In genomic region chr14:75046899-75047298, GRCh38 we compare ENCODE assay signal across 26 cellular contexts. TPM values are rescaled to one million over a fixed set of nuclear protein-coding genes. Genes with fewer than 3 reads are reported as not detected.
A peak's percentile ranks its signal among the peaks of the same experiment; 100 is the strongest.
DNase-seq lines count a peak whose midpoint lies in the region; ATAC-seq and TF ChIP-seq lines count a peak whose summit lies in the region.
"Had no signal": no experiment of that assay in that cellular context is flagged by ENCODE, and none has a peak within 500 bp of the region (broad histone marks: within the 10 kb centered on the region; RNA-seq: fewer than 3 reads in every experiment).

No MANE protein-coding gene starts in this region.

- peaks cover 34 to 55% of the 10 kb centered on the region in 2 donors for H3K4me1 ChIP-seq in adrenal gland (replicated peaks in 1 of 2)
- H3K4me1 ChIP-seq in suprapubic skin: peaks cover 47% of the 10 kb centered on the region

- H3K27me3 ChIP-seq in adrenal gland: no peaks in the 10 kb centered on the region
- no peaks in the 10 kb centered on the region for H3K27me3 ChIP-seq in suprapubic skin
- H3K27me3 ChIP-seq: esophagus squamous epithelium, spleen, tibial nerve had no signal

- H3K27ac ChIP-seq in adrenal gland (peak overlapping the region in 4 of 5 donors; percentile 12 to 46 (median 43)), suprapubic skin (no peak overlapping the region)
- H3K27ac ChIP-seq: esophagus squamous epithelium, spleen, WERI-Rb-1 had no signal

- intact Hi-C loops in adrenal gland (cut with DNase I): no loop called here

- no peak for DNase-seq in activated naive CD4-positive, alpha-beta T cell treated with anti-CD3 and anti-CD28 coated beads, Interleukin-2, amount 50 U/mL, for 72 hours (ENCODE audit: low spot score in 2 of 2)
- no peak for DNase-seq in activated naive CD4-positive, alpha-beta T cell treated with anti-CD3 and anti-CD28 coated beads, Interleukin-2, amount 10 ng/mL, durations not matched to agents 7 days and 5 days
- no peak for DNase-seq in adrenal gland
- DNase-seq in kidney tubule cell (ENCODE audit: low spot score): peak; percentile 69
- DNase-seq in suprapubic skin (ENCODE audit: low spot score in 2 of 2): no peak
- DNase-seq: activated effector memory CD4-positive, alpha-beta T cell treated with anti-CD3 and anti-CD28 coated beads, Interleukin-2, amount 50 U/mL, for 16 hours; aorta; CD8-positive, alpha-beta T cell; DMS79 treated with DMSO at 0.1 percent for 48 hours; effector CD4-positive, alpha-beta T cell; esophagus squamous epithelium; hippocampal formation; KG1; kidney; NCI-H1048; NCI-H2029 treated with DMSO at 0.1 percent for 48 hours; NCI-H510A treated with DMSO at 0.1 percent for 48 hours; posterior cingulate gyrus; spleen; WERI-Rb-1 had no signal

- peaks cover 19 to 44% of the 10 kb centered on the region in 2 donors for H3K36me3 Mint-ChIP-seq in activated naive CD4-positive, alpha-beta T cell treated with anti-CD3 and anti-CD28 coated beads, Interleukin-2, amount 50 U/mL, for 72 hours
- peaks cover 15% of the 10 kb centered on the region for H3K36me3 Mint-ChIP-seq in activated naive CD4-positive, alpha-beta T cell treated with anti-CD3 and anti-CD28 coated beads, Interleukin-2, amount 10 ng/mL, durations not matched to agents 7 days and 5 days

- H3K4me3 ChIP-seq in adrenal gland (no peak overlapping the region), suprapubic skin (no peak overlapping the region)
- H3K4me3 ChIP-seq: esophagus squamous epithelium, spleen, tibial nerve had no signal

- peaks cover 4% of the 10 kb centered on the region for H3K27me3 Mint-ChIP-seq in activated naive CD4-positive, alpha-beta T cell treated with anti-CD3 and anti-CD28 coated beads, Interleukin-2, amount 10 ng/mL, durations not matched to agents 7 days and 5 days
- H3K27me3 Mint-ChIP-seq: central memory CD8-positive, alpha-beta T cell; natural killer cell treated with Interleukin-12 subunit alpha and Interleukin-12 subunit beta and Interleukin-15 and Interleukin-18, amount 100 ng/mL, for 72 hours had no signal

- no peaks in the 10 kb centered on the region for H3K9me3 Mint-ChIP-seq in activated naive CD4-positive, alpha-beta T cell treated with anti-CD3 and anti-CD28 coated beads, Interleukin-2, amount 50 U/mL, for 72 hours
- H3K9me3 Mint-ChIP-seq in activated naive CD4-positive, alpha-beta T cell treated with anti-CD3 and anti-CD28 coated beads, Interleukin-2, amount 10 ng/mL, durations not matched to agents 7 days and 5 days: no peaks in the 10 kb centered on the region
- H3K9me3 Mint-ChIP-seq: CD8-positive, alpha-beta T cell; central memory CD8-positive, alpha-beta T cell; natural killer cell treated with Interleukin-12 subunit alpha and Interleukin-12 subunit beta and Interleukin-15 and Interleukin-18, amount 100 ng/mL, for 72 hours had no signal

- peak overlapping the region in 1 of 2 donors; percentile 47 for H3K27ac Mint-ChIP-seq in activated naive CD4-positive, alpha-beta T cell treated with anti-CD3 and anti-CD28 coated beads, Interleukin-2, amount 50 U/mL, for 72 hours
- H3K27ac Mint-ChIP-seq in activated naive CD4-positive, alpha-beta T cell treated with anti-CD3 and anti-CD28 coated beads, Interleukin-2, amount 10 ng/mL, durations not matched to agents 7 days and 5 days: no peak overlapping the region
- H3K27ac Mint-ChIP-seq: CD8-positive, alpha-beta T cell; natural killer cell treated with Interleukin-12 subunit alpha and Interleukin-12 subunit beta and Interleukin-15 and Interleukin-18, amount 100 ng/mL, for 72 hours had no signal

- no peak for TF ChIP-seq EP300 in suprapubic skin (IDR thresholded peaks at IDR 0.05)

- peaks cover 27% of the 10 kb centered on the region for H3K4me1 Mint-ChIP-seq in activated naive CD4-positive, alpha-beta T cell treated with anti-CD3 and anti-CD28 coated beads, Interleukin-2, amount 10 ng/mL, durations not matched to agents 7 days and 5 days

- no peak for TF ChIP-seq CTCF in adrenal gland (IDR thresholded peaks at IDR 0.05)
- TF ChIP-seq CTCF in suprapubic skin (IDR thresholded peaks at IDR 0.05): no peak

- H3K36me3 ChIP-seq in adrenal gland (replicated peaks in 1 of 2) (no peaks in the 10 kb centered on the region), suprapubic skin (no peaks in the 10 kb centered on the region)

- H3K4me3 Mint-ChIP-seq in activated naive CD4-positive, alpha-beta T cell treated with anti-CD3 and anti-CD28 coated beads, Interleukin-2, amount 10 ng/mL, durations not matched to agents 7 days and 5 days: no peak overlapping the region
- H3K4me3 Mint-ChIP-seq: CD8-positive, alpha-beta T cell; central memory CD8-positive, alpha-beta T cell had no signal

- H3K9me3 ChIP-seq in adrenal gland (replicated peaks in 1 of 3) (no peaks in the 10 kb centered on the region), suprapubic skin (no peaks in the 10 kb centered on the region)
- H3K9me3 ChIP-seq: esophagus squamous epithelium, spleen, tibial nerve had no signal

- peak; percentile 50 to 77 for ATAC-seq in activated naive CD4-positive, alpha-beta T cell treated with anti-CD3 and anti-CD28 coated beads, Interleukin-2, amount 50 U/mL, for 72 hours
- ATAC-seq in HG03354 (IDR thresholded peaks at IDR 0.05; ENCODE audit: poor library complexity, severe bottlenecking, unreplicated experiment) (no peak), HG02759 (IDR thresholded peaks at IDR 0.05; ENCODE audit: unreplicated experiment) (no peak), GM21723 (IDR thresholded peaks at IDR 0.05; ENCODE audit: unreplicated experiment) (no peak)
- ATAC-seq: CD8-positive, alpha-beta T cell; natural killer cell treated with Interleukin-12 subunit alpha and Interleukin-12 subunit beta and Interleukin-15 and Interleukin-18, amount 100 ng/mL, for 72 hours had no signal

- TF ChIP-seq POLR2A in adrenal gland (IDR thresholded peaks at IDR 0.05) (no peak), suprapubic skin (IDR thresholded peaks at IDR 0.05) (no peak)

- CTCF ChIA-PET in activated naive CD4-positive, alpha-beta T cell treated with anti-CD3 and anti-CD28 coated beads, Interleukin-2, amount 10 ng/mL, durations not matched to agents 7 days and 5 days (lab: Charles Lee): no interaction called here

- 41 to 58% (median 42%) methylated on average over 3 of the region's 3 CpGs for WGBS in adrenal gland, 4 donors
- 97% methylated on average over 3 of the region's 3 CpGs for WGBS in suprapubic skin

RNA-seq across cellular contexts. Expression of gene MLH3, which starts 4.4 kb away (rescaled TPM):
- 10 to 100 TPM; 28.7 to 32.9 TPM for total RNA-seq in activated naive CD4-positive, alpha-beta T cell treated with anti-CD3 and anti-CD28 coated beads, Interleukin-2, amount 50 U/mL, for 72 hours
- total RNA-seq in adrenal gland (10 to 100 TPM; 22.2 to 51.4 (median 27.5) TPM), suprapubic skin (10 to 100 TPM in 3 of 4 donors, 1 to 10 TPM in 1; 8.6 to 27.0 (median 14.1) TPM)
- polyA plus RNA-seq in adrenal gland: 10 to 100 TPM; 25.6 to 47.9 (median 46.8) TPM

RNA-seq across cellular contexts. Expression of gene ACYP1, which starts 16.9 kb away (rescaled TPM):
- 10 to 100 TPM; 33.9 to 58.6 TPM for total RNA-seq in activated naive CD4-positive, alpha-beta T cell treated with anti-CD3 and anti-CD28 coated beads, Interleukin-2, amount 50 U/mL, for 72 hours
- 10 to 100 TPM; 11.5 to 36.5 (median 17.8) TPM for total RNA-seq in adrenal gland
- polyA plus RNA-seq in adrenal gland: 10 to 100 TPM; 23.2 to 73.0 (median 66.8) TPM
- 10 to 100 TPM; 19.2 to 40.6 (median 23.0) TPM for total RNA-seq in suprapubic skin

RNA-seq across cellular contexts. Expression of gene ZC2HC1C, which starts 22.5 kb away (rescaled TPM):
- total RNA-seq in activated naive CD4-positive, alpha-beta T cell treated with anti-CD3 and anti-CD28 coated beads, Interleukin-2, amount 50 U/mL, for 72 hours: 1 to 10 TPM; 1.5 to 1.8 TPM
- total RNA-seq in adrenal gland (1 to 10 TPM; 1.9 to 9.5 (median 5.6) TPM), suprapubic skin (1 to 10 TPM in 2 of 4 donors, under 1 TPM in 2; 0.32 to 5.9 (median 1.2) TPM)
- 10 to 100 TPM in 1 of 3 donors, 1 to 10 TPM in 2; 6.1 to 12.1 (median 6.8) TPM for polyA plus RNA-seq in adrenal gland
- total RNA-seq: CD8-positive, alpha-beta T cell had no signal

RNA-seq across cellular contexts. Expression of gene EIF2B2, which starts 44.2 kb away (rescaled TPM):
- total RNA-seq in activated naive CD4-positive, alpha-beta T cell treated with anti-CD3 and anti-CD28 coated beads, Interleukin-2, amount 50 U/mL, for 72 hours: 10 to 100 TPM; 40.1 to 63.7 TPM
- total RNA-seq in adrenal gland: 10 to 100 TPM; 20.6 to 90.9 (median 51.6) TPM
- 10 to 100 TPM; 23.4 to 90.2 (median 32.8) TPM for polyA plus RNA-seq in adrenal gland
- 10 to 100 TPM; 28.9 to 46.2 (median 33.8) TPM for total RNA-seq in suprapubic skin

Comparison
In these comparisons a context has a peak if more than half of its experiments do, and no peak if none do; other contexts are left out.
1. ATAC-seq: peak in activated naive CD4-positive, alpha-beta T cell treated with anti-CD3 and anti-CD28 coated beads, Interleukin-2, amount 50 U/mL, for 72 hours (2 of 2); none in HG03354 (single experiment), HG02759 (single experiment) and GM21723 (single experiment).